In the genomic region with DNA sequence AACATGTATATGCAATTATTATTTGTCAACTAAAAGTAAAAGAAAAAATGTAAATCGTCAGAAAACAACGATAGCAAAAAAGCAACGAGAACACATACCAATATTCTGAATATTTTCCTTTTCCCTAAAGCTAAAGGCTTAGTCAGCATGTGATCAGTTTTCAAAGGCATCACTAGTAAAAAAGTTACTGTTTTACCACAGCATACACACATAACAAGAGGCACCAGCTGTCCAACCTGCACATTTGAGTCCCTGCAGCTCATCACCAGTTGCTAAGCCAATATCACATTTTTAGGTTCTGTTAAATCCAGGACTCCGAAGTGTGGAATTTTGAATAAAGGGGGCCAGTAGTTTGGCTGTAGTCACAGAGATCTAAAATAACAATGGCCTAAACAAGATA, we compare ENCODE assay signal across 19 cellular contexts.
"Had no signal": no experiment of that assay in that cellular context is flagged by ENCODE, and none has a peak within 500 bp of the region (broad histone marks: within the 10 kb centered on the region; RNA-seq: fewer than 3 reads in every experiment).

No MANE protein-coding gene starts in this region.

- DNase-seq: cortex of kidney; effector CD8-positive, alpha-beta T cell; foreskin melanocyte; head of caudate nucleus; kidney glomerular epithelial cell; mammary epithelial cell; mucosa of descending colon; natural killer cell; nucleus accumbens; pancreas; retina; sigmoid colon; small intestine; stimulated activated CD4-positive, alpha-beta T cell treated with anti-CD3 and anti-CD28 coated beads, Interleukin-12 subunit alpha, Interleukin-12 subunit beta, amount 100 ng/mL, for 4 hours; stimulated activated naive CD4-positive, alpha-beta T cell; stomach; substantia nigra; trophoblast cell had no signal

- H3K4me3 Mint-ChIP-seq: natural killer cell, neural crest cell had no signal

- H3K4me1 Mint-ChIP-seq: natural killer cell, neural crest cell had no signal

- H3K27ac Mint-ChIP-seq: natural killer cell had no signal

- H3K36me3 Mint-ChIP-seq: natural killer cell had no signal

- ATAC-seq: mucosa of descending colon, natural killer cell, pancreas had no signal

- H3K9me3 Mint-ChIP-seq: neural crest cell had no signal
